ENCODE assay signal across 30 cellular contexts in genomic region chr1:3929122-3929521, GRCh38.
"Had no signal": no experiment of that assay in that cellular context is flagged by ENCODE, and none has a peak within 500 bp of the region (broad histone marks: within the 10 kb centered on the region; RNA-seq: fewer than 3 reads in every experiment).

No MANE protein-coding gene starts in this region.

- H3K27me3 ChIP-seq: adrenal gland, body of pancreas had no signal

- H3K4me3 Mint-ChIP-seq: activated CD4-positive, alpha-beta memory T cell treated with anti-CD3 and anti-CD28 coated beads for 36 hours; activated CD4-positive, alpha-beta T cell treated with anti-CD3 and anti-CD28 coated beads, Interleukin-2, amount 10 ng/mL, durations not matched to agents 7 days and 5 days; activated naive CD4-positive, alpha-beta T cell treated with anti-CD3 and anti-CD28 coated beads for 36 hours; activated T-cell treated with anti-CD3 and anti-CD28 coated beads, Interleukin-2, amount 50 U/mL, for 4 hours; activated T-helper 1 cell treated with anti-CD3 and anti-CD28 coated beads, Interleukin-12 subunit alpha, Interleukin-12 subunit beta, Interleukin-2, Interleukin-4 antibody, amounts not matched to agents 30 ng/mL and 10 ng/mL and 1 ng/mL, durations not matched to agents 14 hours and 24 hours and 36 hours; T-cell; T-helper 17 cell had no signal

- H3K4me3 ChIP-seq: adrenal gland, body of pancreas, breast epithelium, PC-9 had no signal

- H3K4me1 ChIP-seq: adrenal gland, body of pancreas, breast epithelium had no signal

- H3K36me3 Mint-ChIP-seq: activated CD4-positive, alpha-beta memory T cell treated with anti-CD3 and anti-CD28 coated beads for 36 hours; T-cell had no signal

- H3K27ac Mint-ChIP-seq: activated CD4-positive, alpha-beta memory T cell treated with anti-CD3 and anti-CD28 coated beads for 36 hours; activated CD4-positive, alpha-beta T cell treated with anti-CD3 and anti-CD28 coated beads, Interleukin-2, amount 10 ng/mL, durations not matched to agents 7 days and 5 days; activated naive CD4-positive, alpha-beta T cell treated with anti-CD3 and anti-CD28 coated beads for 36 hours; activated naive CD4-positive, alpha-beta T cell treated with anti-CD3 and anti-CD28 coated beads, Interleukin-2, amount 50 U/mL, for 72 hours; activated T-helper 1 cell treated with anti-CD3 and anti-CD28 coated beads, Interleukin-12 subunit alpha, Interleukin-12 subunit beta, Interleukin-2, Interleukin-4 antibody, amounts not matched to agents 30 ng/mL and 10 ng/mL and 1 ng/mL, durations not matched to agents 14 hours and 24 hours and 36 hours; T-cell; T-helper 17 cell had no signal

- H3K4me2 ChIP-seq: KMS-11, PC-9 had no signal

- H3K36me3 ChIP-seq: adrenal gland, breast epithelium had no signal

- H3K9me3 Mint-ChIP-seq: activated T-cell treated with anti-CD3 and anti-CD28 coated beads, Interleukin-2, amount 50 U/mL, for 4 hours had no signal

- H3K27ac ChIP-seq: adrenal gland, body of pancreas, breast epithelium, KMS-11, PC-9 had no signal

- H3K9me3 ChIP-seq: adrenal gland, body of pancreas, breast epithelium had no signal

- H3K9ac ChIP-seq: KMS-11 had no signal

- H2AFZ ChIP-seq: PC-9 had no signal

- DNase-seq: activated CD4-positive, alpha-beta memory T cell treated with anti-CD3 and anti-CD28 coated beads for 36 hours; activated CD4-positive, alpha-beta T cell treated with anti-CD3 and anti-CD28 coated beads, Interleukin-2, amount 10 ng/mL, durations not matched to agents 7 days and 5 days; activated CD8-positive, alpha-beta memory T cell treated with anti-CD3 and anti-CD28 coated beads, Interleukin-2, amount 50 U/mL, for 4 hours; activated gamma-delta T cell treated with Interleukin-2 at 50 U/mL for 16 hours; activated naive CD4-positive, alpha-beta T cell treated with anti-CD3 and anti-CD28 coated beads for 36 hours; activated T-cell treated with anti-CD3 and anti-CD28 coated beads for 4 hours; activated T-cell treated with anti-CD3 and anti-CD28 coated beads, Interleukin-2, amount 50 U/mL, for 4 hours; adrenal gland; body of pancreas; caudate nucleus; cerebellar nuclear complex; MM.1S; NCI-H1092 treated with DMSO at 0.1 percent for 48 hours; NCI-H146; NCI-H187; NCI-H2029 treated with DMSO at 0.1 percent for 48 hours; NCI-H2107; NCI-H510A; NCI-H526; NCI-H748 treated with DMSO at 0.1 percent for 48 hours; NK-92 treated with Interleukin-12 subunit alpha and Interleukin-12 subunit beta, amount 100 ng/mL, for 24 hours; PC-9; SIG-M5; T-cell; T-helper 17 cell; T1000 had no signal

- H3K27me3 Mint-ChIP-seq: activated CD4-positive, alpha-beta T cell treated with anti-CD3 and anti-CD28 coated beads, Interleukin-2, amount 10 ng/mL, durations not matched to agents 7 days and 5 days had no signal
